Comparison of ENCODE assay signal across 1 cellular context in the genomic region with DNA sequence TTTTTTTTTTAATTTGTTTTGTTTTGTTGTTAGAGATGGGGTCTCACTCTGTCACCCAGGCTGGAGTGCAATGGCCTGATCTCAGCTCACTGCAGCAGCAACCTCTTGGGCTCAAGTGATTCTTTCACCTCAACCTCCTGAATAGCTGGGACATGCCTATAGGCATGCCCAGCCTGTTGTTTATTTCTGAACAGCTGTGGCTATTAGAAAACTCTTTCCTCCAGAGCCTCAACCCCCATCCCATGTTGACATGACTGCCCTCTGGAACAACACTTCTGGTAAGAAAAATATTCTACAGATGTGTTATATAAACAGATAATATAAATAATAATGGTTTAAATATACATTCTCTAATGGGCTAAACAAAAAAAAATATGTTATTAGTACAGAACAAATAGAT.
TF ChIP-seq lines count a peak whose summit lies in the region.

No MANE protein-coding gene starts in this region.

TF ChIP-seq in IMR-90, 13 proteins besides CTCF, POLR2A, EP300 and RAD21:
- TF ChIP-seq MAFK (IDR thresholded peaks at IDR 0.05; ENCODE audit: low read depth, low read length): no peak
- no peak for TF ChIP-seq NFE2L2 (IDR thresholded peaks at IDR 0.05; ENCODE audit: low read depth, low read length)
- no peak for TF ChIP-seq ELK1 (IDR thresholded peaks at IDR 0.05; ENCODE audit: borderline replicate concordance, low read depth, low read length)
